Comparison of ENCODE assay signal across 8 cellular contexts in genomic region chr1:114779722-114780121, GRCh38. TPM values are rescaled to one million over a fixed set of nuclear protein-coding genes. Genes with fewer than 3 reads are reported as not detected.
A peak's percentile ranks its signal among the peaks of the same experiment; 100 is the strongest.
DNase-seq lines count a peak whose midpoint lies in the region; ATAC-seq and TF ChIP-seq lines count a peak whose summit lies in the region.

No MANE protein-coding gene starts in this region.

- no peak overlapping the region for H2AFZ ChIP-seq in Karpas-422 (ENCODE audit: low read length)

- peaks cover 13 to 29% (median 21%) of the 10 kb centered on the region in 3 donors for H3K4me1 Mint-ChIP-seq in naive B cell

- H3K27me3 Mint-ChIP-seq in naive B cell: peaks cover 0 to 6% (median 6%) of the 10 kb centered on the region in 3 donors

- peaks cover 30% of the 10 kb centered on the region for H3K36me3 ChIP-seq in Karpas-422 (ENCODE audit: insufficient read depth, low read length)

- POLR2A ChIA-PET in AG04450 (lab: Yijun Ruan, JAX): no interaction called here

- peak overlapping the region; percentile 93 for H3K4me3 ChIP-seq in AG04450 (ENCODE audit: low read depth, low read length)
- peak overlapping the region; percentile 90 for H3K4me3 ChIP-seq in Karpas-422 (ENCODE audit: low read length)
- H3K4me3 ChIP-seq in choroid plexus epithelial cell (ENCODE audit: low read depth, low read length): peak overlapping the region; percentile 90

- no peaks in the 10 kb centered on the region for H3K27me3 ChIP-seq in AG04450 (ENCODE audit: control insufficient read depth, insufficient read depth, low read length)
- no peaks in the 10 kb centered on the region for H3K27me3 ChIP-seq in Karpas-422 (ENCODE audit: low read length)

- H3K79me2 ChIP-seq in Karpas-422 (ENCODE audit: low read length): peaks cover 32% of the 10 kb centered on the region

- H3K27ac ChIP-seq in AG04450 (ENCODE audit: low read depth, low read length) (peak overlapping the region; percentile 95), Karpas-422 (ENCODE audit: low read length) (peak overlapping the region; percentile 35; the same call in 1 of the 2 replicates)

- no peaks in the 10 kb centered on the region; the same call in 1 of the 2 replicates for H3K9me2 ChIP-seq in Karpas-422 (replicated peaks; ENCODE audit: insufficient read depth, low read length)

- H3K9me3 ChIP-seq in AG04450 (ENCODE audit: control insufficient read depth, insufficient read depth, low read length) (no peaks in the 10 kb centered on the region; the same call in 1 of the 2 replicates), Karpas-422 (ENCODE audit: low read length) (no peaks in the 10 kb centered on the region)

- H4K20me1 ChIP-seq in Karpas-422 (ENCODE audit: insufficient read depth, low read depth, low read length): no peaks in the 10 kb centered on the region; the same call in 1 of the 2 replicates

- TF ChIP-seq CTCF in AG04450 (IDR thresholded peaks at IDR 0.05; ENCODE audit: low read depth, low read length): no peak
- no peak for TF ChIP-seq CTCF in choroid plexus epithelial cell (conservative IDR thresholded peaks at IDR 0.05; ENCODE audit: low read depth, low read length)

- DNase-seq in AG04450 (ENCODE audit: low read depth, low spot score): no peak
- DNase-seq in Karpas-422: no peak
- DNase-seq in choroid plexus epithelial cell (ENCODE audit: low read depth): no peak
- DNase-seq in naive B cell: no peak
- no peak for DNase-seq in NCI-H2081 (lab: John Stamatoyannopoulos, UW)
- no peak for DNase-seq in stimulated activated CD4-positive, alpha-beta T cell treated with anti-CD3 and anti-CD28 coated beads, Interleukin-2, amount 100 ng/mL, for 24 hours

- H3K4me3 Mint-ChIP-seq in naive B cell: peak overlapping the region; percentile 99 to 100 (median 100)

- H3K27ac Mint-ChIP-seq in naive B cell: peak overlapping the region; percentile 98 to 100 (median 99)

- H3K9ac ChIP-seq in Karpas-422 (ENCODE audit: low read length): peak overlapping the region; percentile 92

- peak overlapping the region; percentile 87 for H3K4me2 ChIP-seq in Karpas-422 (ENCODE audit: low read depth, low read length, poor library complexity, severe bottlenecking)

- no peak for ATAC-seq in naive B cell (ENCODE audit: low read depth in 2 of 2)
- ATAC-seq in HG03571 (IDR thresholded peaks at IDR 0.05; ENCODE audit: unreplicated experiment): no peak
- ATAC-seq in GM18519 (IDR thresholded peaks at IDR 0.05; ENCODE audit: low FRiP score, unreplicated experiment): no peak

- peaks cover 0 to 1% (median 0%) of the 10 kb centered on the region in 7 donors for H3K9me3 Mint-ChIP-seq in naive B cell

- H3K4me1 ChIP-seq in Karpas-422 (ENCODE audit: low read length): peaks cover 13% of the 10 kb centered on the region

- CTCF ChIA-PET in AG04450 (lab: Charles Lee): no interaction called here

- H3K36me3 Mint-ChIP-seq in naive B cell: peaks cover 4 to 13% of the 10 kb centered on the region in 2 donors

RNA-seq across cellular contexts. Expression of gene SIKE1, which starts 0.8 kb away (rescaled TPM):
- polyA plus RNA-seq in AG04450 (2011; rRNA removed) (34.7 and 58.5 TPM in 2 replicates), naive B cell (ENCODE audit: low read depth in 6 of 6) (10 to 100 TPM; 29.1 to 44.2 (median 36.3) TPM)
- 24.1 and 44.6 TPM in 2 replicates for polyA minus RNA-seq in AG04450 (2011; rRNA and poly(A)+ RNA removed)
- 75.4 and 106 TPM in 2 replicates for total RNA-seq in Karpas-422 (2014; rRNA removed; shearing (Covaris generic); ENCODE audit: low replicate concordance)

RNA-seq across cellular contexts. Expression of gene CSDE1, which starts 21.9 kb away (rescaled TPM):
- 346 and 438 TPM in 2 replicates for polyA plus RNA-seq in AG04450 (2011; rRNA removed)
- polyA minus RNA-seq in AG04450 (2011; rRNA and poly(A)+ RNA removed): 533 and 669 TPM in 2 replicates
- total RNA-seq in Karpas-422 (2014; rRNA removed; shearing (Covaris generic); ENCODE audit: low replicate concordance): 310 and 375 TPM in 2 replicates
- polyA plus RNA-seq in naive B cell (ENCODE audit: low read depth in 6 of 6): 100 to 1,000 TPM; 313 to 339 (median 320) TPM
